In the genomic region with DNA sequence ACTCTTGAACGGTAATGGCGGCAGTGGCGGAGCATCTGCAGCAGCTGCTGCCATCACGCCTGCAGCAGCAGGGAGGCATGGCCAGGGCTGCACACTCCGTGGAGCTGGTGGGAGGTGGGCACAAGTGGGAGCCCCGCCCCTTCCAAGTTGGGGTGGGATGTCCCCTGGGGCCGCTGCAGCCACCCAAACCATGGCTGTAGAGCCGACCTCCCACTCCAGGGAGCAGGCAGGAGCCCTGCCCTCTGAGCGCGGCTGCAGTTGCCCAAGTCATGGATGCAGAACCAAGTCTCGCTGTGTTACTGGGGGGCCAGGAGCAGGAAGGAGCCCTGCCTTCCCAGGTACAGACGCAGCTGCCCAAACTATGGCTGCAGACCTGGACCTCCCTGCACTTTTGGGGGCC, we compare ENCODE assay signal across 23 cellular contexts.
A peak's percentile ranks its signal among the peaks of the same experiment; 100 is the strongest.
DNase-seq lines count a peak whose midpoint lies in the region; ATAC-seq and TF ChIP-seq lines count a peak whose summit lies in the region.
"Had no signal": no experiment of that assay in that cellular context is flagged by ENCODE, and none has a peak within 500 bp of the region (broad histone marks: within the 10 kb centered on the region; RNA-seq: fewer than 3 reads in every experiment).

No MANE protein-coding gene starts in this region.

- H4K91ac ChIP-seq in IMR-90 (ENCODE audit: insufficient read depth, low read depth, low read length): no peak overlapping the region

- H2BK15ac ChIP-seq in IMR-90 (ENCODE audit: low read depth, low read length): no peak overlapping the region

- no peak for ATAC-seq in IMR-90 (ENCODE audit: low read depth)
- no peak for ATAC-seq in lower lobe of right lung
- ATAC-seq in stimulated activated memory B cell treated with anti-CD40 and anti-IgM and Interleukin-4, amounts not matched to agents 10 μg/mL and 1 μg/mL and 100 μg/mL, for 72 hours: peak; percentile 34
- no peak for ATAC-seq in HG02571 (IDR thresholded peaks at IDR 0.05; ENCODE audit: unreplicated experiment)
- no peak for ATAC-seq in activated T-cell treated with anti-CD3 and anti-CD28 coated beads, Interleukin-2, amount 50 U/mL, for 4 hours
- ATAC-seq: A549, GM12878 had no signal

- H3K4me3 Mint-ChIP-seq in stimulated activated memory B cell treated with anti-CD40 and anti-IgM and Interleukin-4, amounts not matched to agents 10 μg/mL and 1 μg/mL and 100 μg/mL, for 72 hours: no peak overlapping the region
- H3K4me3 Mint-ChIP-seq in activated T-cell treated with anti-CD3 and anti-CD28 coated beads, Interleukin-2, amount 50 U/mL, for 4 hours: no peak overlapping the region
- H3K4me3 Mint-ChIP-seq: CD14-positive monocyte; CD4-positive, alpha-beta T cell; CD8-positive, alpha-beta memory T cell; HFFc6 had no signal

- DNase-seq in IMR-90 (no peak), lower lobe of right lung (peak; percentile 35), sigmoid colon (no peak)
- no peak for DNase-seq in activated T-cell treated with anti-CD3 and anti-CD28 coated beads, Interleukin-2, amount 50 U/mL, for 4 hours
- DNase-seq: 8988T; ACHN; AML-193; BE2C; CD4-positive, alpha-beta T cell; CD8-positive, alpha-beta memory T cell; DMS 273 treated with DMSO at 0.1 percent for 48 hours; DMS79; EL; GDM1; GOT3; HFFc6 had no signal

- no peak overlapping the region for H2AK5ac ChIP-seq in IMR-90 (ENCODE audit: low read depth, low read length)

- peaks cover 18% of the 10 kb centered on the region for H3K27me3 Mint-ChIP-seq in stimulated activated memory B cell treated with anti-CD40 and anti-IgM and Interleukin-4, amounts not matched to agents 10 μg/mL and 1 μg/mL and 100 μg/mL, for 72 hours
- H3K27me3 Mint-ChIP-seq in activated T-cell treated with anti-CD3 and anti-CD28 coated beads, Interleukin-2, amount 50 U/mL, for 4 hours (ENCODE audit: low read depth): peaks cover 4% of the 10 kb centered on the region

- H4K20me1 ChIP-seq in IMR-90 (ENCODE audit: insufficient read depth, low read length): no peaks in the 10 kb centered on the region
- H4K20me1 ChIP-seq: BLaER1 treated with 17β-estradiol and CSF1 and Interleukin-3, amounts not matched to agents 10 nM and 100 nM had no signal

- H3K9ac ChIP-seq in IMR-90 (ENCODE audit: low read depth, low read length): no peak overlapping the region
- H3K9ac ChIP-seq: BLaER1 treated with 17β-estradiol and CSF1 and Interleukin-3, amounts not matched to agents 10 nM and 100 nM had no signal

- H3K9me3 ChIP-seq in IMR-90 (ENCODE audit: control insufficient read depth, insufficient read depth, low read length) (no peaks in the 10 kb centered on the region), lower lobe of right lung (peaks cover 4% of the 10 kb centered on the region), sigmoid colon (no peaks in the 10 kb centered on the region)
- H3K9me3 ChIP-seq: BE2C, HAP-1 had no signal

- in situ Hi-C loops in IMR-90 (cut with MboI; ENCODE audit: low sequenced_read_pairs): no loop called here

- no peak overlapping the region for H2BK120ac ChIP-seq in IMR-90 (ENCODE audit: low read depth, low read length)

- H3K9me3 Mint-ChIP-seq in stimulated activated memory B cell treated with anti-CD40 and anti-IgM and Interleukin-4, amounts not matched to agents 10 μg/mL and 1 μg/mL and 100 μg/mL, for 72 hours: peaks cover 19% of the 10 kb centered on the region
- H3K9me3 Mint-ChIP-seq in activated T-cell treated with anti-CD3 and anti-CD28 coated beads, Interleukin-2, amount 50 U/mL, for 4 hours: peaks cover 14% of the 10 kb centered on the region

- TF ChIP-seq CTCF in IMR-90 (conservative IDR thresholded peaks at IDR 0.05; ENCODE audit: low read depth, low read length): no peak
- TF ChIP-seq CTCF in lower lobe of right lung (IDR thresholded peaks at IDR 0.05): no peak
- TF ChIP-seq CTCF in sigmoid colon (IDR thresholded peaks at IDR 0.05): no peak

- H3K23ac ChIP-seq in IMR-90 (ENCODE audit: low read depth, low read length): no peak overlapping the region

- no peak overlapping the region for H3K4me2 ChIP-seq in IMR-90 (ENCODE audit: low read depth, low read length)
- H3K4me2 ChIP-seq: A549; BLaER1 treated with 17β-estradiol and CSF1 and Interleukin-3, amounts not matched to agents 10 nM and 100 nM had no signal

- CTCF ChIA-PET in IMR-90 (lab: Yijun Ruan, JAX): no interaction called here

- H2BK5ac ChIP-seq in IMR-90 (ENCODE audit: low read depth, low read length, poor library complexity, severe bottlenecking): no peak overlapping the region

- H3K56ac ChIP-seq in IMR-90 (ENCODE audit: extremely low read depth, insufficient read depth, low read length): no peak overlapping the region

- no peak for TF ChIP-seq EP300 in sigmoid colon (IDR thresholded peaks at IDR 0.05)

- no peak for TF ChIP-seq RAD21 in IMR-90 (IDR thresholded peaks at IDR 0.05; ENCODE audit: low read length)

- intact Hi-C loops in IMR-90 (cut with micrococcal nuclease) (no loop called here), lower lobe of right lung (cut with DNase I) (no loop called here), sigmoid colon (cut with DNase I) (no loop called here)

- no peaks in the 10 kb centered on the region; the same call in 1 of the 2 replicates for H3K27me3 ChIP-seq in IMR-90 (ENCODE audit: control insufficient read depth, insufficient read depth, low read length)
- H3K27me3 ChIP-seq in lower lobe of right lung (ENCODE audit: low read depth): no peaks in the 10 kb centered on the region
- no peaks in the 10 kb centered on the region for H3K27me3 ChIP-seq in sigmoid colon
- H3K27me3 ChIP-seq: BE2C; BLaER1 treated with 17β-estradiol and CSF1 and Interleukin-3, amounts not matched to agents 10 nM and 100 nM had no signal

- no peaks in the 10 kb centered on the region for H3K36me3 ChIP-seq in IMR-90 (ENCODE audit: control insufficient read depth, insufficient read depth, low read length)
- H3K36me3 ChIP-seq in lower lobe of right lung: no peaks in the 10 kb centered on the region
- H3K36me3 ChIP-seq in sigmoid colon: no peaks in the 10 kb centered on the region
- H3K36me3 ChIP-seq: BE2C; BLaER1 treated with 17β-estradiol and CSF1 and Interleukin-3, amounts not matched to agents 10 nM and 100 nM; HAP-1 had no signal

- dilution Hi-C loops in IMR-90 (cut with HindIII; ENCODE audit: low sequenced_read_pairs, unreplicated experiment): no loop called here

- H2AFZ ChIP-seq in IMR-90 (replicated peaks; ENCODE audit: low read length, poor library complexity): peak overlapping the region; percentile 23

- no peaks in the 10 kb centered on the region for H3K9me1 ChIP-seq in IMR-90 (ENCODE audit: insufficient read depth, low read length)

- POLR2A ChIA-PET in IMR-90 (lab: Charles Lee; ENCODE audit: unreplicated experiment): interaction anchor here (0.6 kb wide), 1 partner anchor 145 kb away, joined by 3 read pairs; no protein-coding TSS in a partner anchor

- no peaks in the 10 kb centered on the region for H3K79me1 ChIP-seq in IMR-90 (ENCODE audit: low read depth in 1 of 2, low read length in 2 of 2)

- TF ChIP-seq POLR2A in IMR-90 (IDR thresholded peaks at IDR 0.05; ENCODE audit: low read depth, low read length): no peak
- no peak for TF ChIP-seq POLR2A in sigmoid colon (IDR thresholded peaks at IDR 0.05)

- no peak overlapping the region for H3K27ac Mint-ChIP-seq in stimulated activated memory B cell treated with anti-CD40 and anti-IgM and Interleukin-4, amounts not matched to agents 10 μg/mL and 1 μg/mL and 100 μg/mL, for 72 hours
- H3K27ac Mint-ChIP-seq: CD14-positive monocyte; CD4-positive, alpha-beta T cell; CD8-positive, alpha-beta memory T cell; HFFc6 had no signal

- WGBS in IMR-90 (ENCODE audit: extremely low coverage in 2 of 2, insufficient read length in 1 of 2), 2 experiments: 68% methylated on average over 7 of the region's 12 CpGs; no CpG with 5 or more reads in 1 of the 2 experiments
- WGBS in sigmoid colon, 2 donors: 91% methylated on average over 12 of the region's 12 CpGs

- H3K27ac ChIP-seq in IMR-90 (ENCODE audit: insufficient read depth, low read length) (no peak overlapping the region), lower lobe of right lung (no peak overlapping the region), sigmoid colon (no peak overlapping the region)
- H3K27ac ChIP-seq: A549; BLaER1 treated with 17β-estradiol and CSF1 and Interleukin-3, amounts not matched to agents 10 nM and 100 nM had no signal

- no peak overlapping the region for H3K14ac ChIP-seq in IMR-90 (replicated peaks; ENCODE audit: low read depth, low read length)

- H3K18ac ChIP-seq in IMR-90 (ENCODE audit: low read depth, low read length): no peak overlapping the region

- BruUV-seq in IMR-90 (replicated peaks; lab: Mats Ljungman, UMichigan): no TSS peak

- no peak overlapping the region for H4K5ac ChIP-seq in IMR-90 (ENCODE audit: low read depth, low read length)

- no peak overlapping the region for H2BK20ac ChIP-seq in IMR-90 (ENCODE audit: low read depth, low read length)

- no peak overlapping the region for H2AK9ac ChIP-seq in IMR-90 (replicated peaks; ENCODE audit: low read depth, low read length, poor library complexity)

- H4K8ac ChIP-seq in IMR-90 (ENCODE audit: low read depth in 2 of 2, low read length in 2 of 2): no peak overlapping the region

- H3K4me3 ChIP-seq in IMR-90 (ENCODE audit: insufficient read depth, low read depth, low read length) (no peak overlapping the region), lower lobe of right lung (no peak overlapping the region), sigmoid colon (no peak overlapping the region)
- H3K4me3 ChIP-seq: A549; BLaER1 treated with 17β-estradiol and CSF1 and Interleukin-3, amounts not matched to agents 10 nM and 100 nM; GM12878; HAP-1 had no signal

- H3K4me1 ChIP-seq in IMR-90 (ENCODE audit: control insufficient read depth, insufficient read depth, low read length): no peaks in the 10 kb centered on the region
- H3K4me1 ChIP-seq in lower lobe of right lung: no peaks in the 10 kb centered on the region
- no peaks in the 10 kb centered on the region for H3K4me1 ChIP-seq in sigmoid colon
- H3K4me1 ChIP-seq: A549, BE2C had no signal

- no peak overlapping the region for H3K4ac ChIP-seq in IMR-90 (ENCODE audit: low read depth, low read length)

- H3K36me3 Mint-ChIP-seq in stimulated activated memory B cell treated with anti-CD40 and anti-IgM and Interleukin-4, amounts not matched to agents 10 μg/mL and 1 μg/mL and 100 μg/mL, for 72 hours: no peaks in the 10 kb centered on the region
- H3K36me3 Mint-ChIP-seq in activated T-cell treated with anti-CD3 and anti-CD28 coated beads, Interleukin-2, amount 50 U/mL, for 4 hours (ENCODE audit: insufficient read depth): no peaks in the 10 kb centered on the region
- H3K36me3 Mint-ChIP-seq: CD14-positive monocyte; CD8-positive, alpha-beta memory T cell had no signal

- H3K4me1 Mint-ChIP-seq in stimulated activated memory B cell treated with anti-CD40 and anti-IgM and Interleukin-4, amounts not matched to agents 10 μg/mL and 1 μg/mL and 100 μg/mL, for 72 hours: no peaks in the 10 kb centered on the region
- no peaks in the 10 kb centered on the region for H3K4me1 Mint-ChIP-seq in activated T-cell treated with anti-CD3 and anti-CD28 coated beads, Interleukin-2, amount 50 U/mL, for 4 hours (ENCODE audit: low read depth)
- H3K4me1 Mint-ChIP-seq: CD14-positive monocyte; CD8-positive, alpha-beta memory T cell had no signal

TF ChIP-seq in IMR-90, 13 proteins besides CTCF, POLR2A, EP300 and RAD21 (continues in another document):
- TF ChIP-seq RCOR1 (IDR thresholded peaks at IDR 0.05; ENCODE audit: insufficient replicate concordance, low read length) (no peak), CEBPB (IDR thresholded peaks at IDR 0.05; ENCODE audit: low read depth, low read length) (no peak), NFE2L2 (IDR thresholded peaks at IDR 0.05; ENCODE audit: low read depth, low read length) (no peak)
